10 cellular contexts compared by ENCODE assay signal in genomic region chr4:132123870-132124623, GRCh38.
A peak's percentile ranks its signal among the peaks of the same experiment; 100 is the strongest.
DNase-seq lines count a peak whose midpoint lies in the region; ATAC-seq, FAIRE-seq and TF ChIP-seq lines count a peak whose summit lies in the region.
"Had no signal": no experiment of that assay in that cellular context is flagged by ENCODE, and none has a peak within 500 bp of the region (broad histone marks: within the 10 kb centered on the region; RNA-seq: fewer than 3 reads in every experiment).

No MANE protein-coding gene starts in this region.

- H2AFZ ChIP-seq in astrocyte (ENCODE audit: low read depth, low read length) = no peak overlapping the region

- no peak overlapping the region for H3K4me3 Mint-ChIP-seq in astrocyte (ENCODE audit: unreplicated experiment)
- H3K4me3 Mint-ChIP-seq: activated B cell treated with CpG ODN at 0.5 μM for 24 hours had no signal

- no peaks in the 10 kb centered on the region for H3K36me3 Mint-ChIP-seq in astrocyte (ENCODE audit: low read depth, unreplicated experiment)

- no peak overlapping the region for H3K27ac ChIP-seq in astrocyte (ENCODE audit: low read depth, low read length)

- FAIRE-seq in astrocyte (lab: Jason Lieb, UNC) = no peak
- FAIRE-seq: HTR-8/SVneo had no signal

- no peaks in the 10 kb centered on the region for H4K20me1 ChIP-seq in astrocyte (ENCODE audit: insufficient read depth, low read length)

- H3K9ac ChIP-seq in astrocyte (ENCODE audit: low read length) = no peak overlapping the region

- H3K9me3 Mint-ChIP-seq in astrocyte (ENCODE audit: unreplicated experiment) = no peaks in the 10 kb centered on the region

- H3K27me3 Mint-ChIP-seq in astrocyte (ENCODE audit: low read depth, unreplicated experiment) = no peaks in the 10 kb centered on the region
- H3K27me3 Mint-ChIP-seq: activated B cell treated with CpG ODN at 0.5 μM for 24 hours had no signal

- no peaks in the 10 kb centered on the region for H3K27me3 ChIP-seq in astrocyte (ENCODE audit: insufficient read depth, low read length)

- H3K27ac Mint-ChIP-seq in astrocyte (ENCODE audit: unreplicated experiment) = no peak overlapping the region
- H3K27ac Mint-ChIP-seq: activated B cell treated with CpG ODN at 0.5 μM for 24 hours had no signal

- H3K4me1 Mint-ChIP-seq in astrocyte (ENCODE audit: low read depth, unreplicated experiment) = no peaks in the 10 kb centered on the region
- H3K4me1 Mint-ChIP-seq: activated B cell treated with CpG ODN at 0.5 μM for 24 hours had no signal

- H3K4me1 ChIP-seq in astrocyte (ENCODE audit: insufficient read depth, low read length) = no peaks in the 10 kb centered on the region

- H3K79me2 ChIP-seq in astrocyte (ENCODE audit: insufficient read depth, low read length) = no peaks in the 10 kb centered on the region

- intact Hi-C loops in Right ventricle myocardium superior (cut with DNase I) = no loop called here

- H3K36me3 ChIP-seq in astrocyte (ENCODE audit: insufficient read depth, low read length) = no peaks in the 10 kb centered on the region

- H3K4me3 ChIP-seq in astrocyte (ENCODE audit: insufficient read depth, low read depth, low read length) = no peak overlapping the region

- no peak for TF ChIP-seq CTCF in astrocyte (IDR thresholded peaks at IDR 0.05; ENCODE audit: insufficient read depth, low read depth, low read length)

- no peaks in the 10 kb centered on the region for H3K9me3 ChIP-seq in astrocyte (ENCODE audit: insufficient read depth, low read depth, low read length)

- DNase-seq in A172 (ENCODE audit: low spot score) (peak; percentile 92), astrocyte (ENCODE audit: low read depth) (peak; percentile 29), inferior parietal cortex (ENCODE audit: extremely low spot score) (no peak), Right ventricle myocardium superior (no peak), GM19238 (ENCODE audit: insufficient read length, low spot score) (no peak), dedifferentiated amniotic fluid mesenchymal stem cell (ENCODE audit: extremely low spot score) (no peak)
- DNase-seq: activated B cell treated with CpG ODN at 0.5 μM for 24 hours had no signal

- ATAC-seq in GM19395 (IDR thresholded peaks at IDR 0.05; ENCODE audit: unreplicated experiment) (peak; percentile 88), HG03442 (IDR thresholded peaks at IDR 0.05; ENCODE audit: unreplicated experiment) (peak; percentile 79), Right ventricle myocardium superior (ENCODE audit: poor library complexity) (no peak)

- H3K4me2 ChIP-seq in astrocyte (ENCODE audit: low read length) = no peak overlapping the region

Comparison
In these comparisons a context has a peak if more than half of its experiments do, and no peak if none do; other contexts are left out.
1. DNase-seq: peak in A172 (single experiment) and astrocyte (single experiment); none in inferior parietal cortex (single experiment), Right ventricle myocardium superior (single experiment), GM19238 (single experiment) and dedifferentiated amniotic fluid mesenchymal stem cell (single experiment).